ENCODE assay signal across 1 cellular context in the genomic region with DNA sequence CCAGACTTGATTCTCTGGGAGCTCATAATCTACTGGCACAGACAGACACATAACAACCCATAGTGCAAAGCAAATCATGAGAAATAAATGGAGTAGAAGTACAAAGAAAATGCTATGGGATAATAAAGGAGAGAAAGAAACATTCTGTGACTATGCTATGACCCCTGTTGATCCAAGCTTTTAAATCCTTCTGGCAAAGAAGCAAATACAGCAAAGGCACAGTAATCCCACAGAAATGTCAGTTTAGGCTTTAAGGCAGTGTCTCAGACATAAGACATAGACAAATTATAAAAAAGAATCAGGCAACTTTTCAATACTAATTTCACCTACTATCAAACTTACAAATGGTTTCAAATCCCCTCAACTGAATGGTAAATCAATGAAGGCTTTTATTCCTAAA.
TF ChIP-seq lines count a peak whose summit lies in the region.

No MANE protein-coding gene starts in this region.

TF ChIP-seq in SK-N-SH treated with all-trans-retinoic acid at 6 μM for 48 hours, 23 proteins besides CTCF, POLR2A, EP300 and RAD21 (continued from another document):
- TF ChIP-seq TSHZ2 (CRISPR knock-in tag; IDR thresholded peaks at IDR 0.05) (no peak), PATZ1 (CRISPR knock-in tag; IDR thresholded peaks at IDR 0.05; ENCODE audit: borderline replicate concordance) (no peak), ZFP30 (CRISPR knock-in tag; IDR thresholded peaks at IDR 0.05) (no peak), PPARA (CRISPR knock-in tag; IDR thresholded peaks at IDR 0.05; ENCODE audit: borderline replicate concordance) (no peak)
TF ChIP-seq in SK-N-SH treated with all-trans-retinoic acid at 6 μM for 48 hours: peak in this region for 0.
